ENCODE assay signal across 1 cellular context in the genomic region with DNA sequence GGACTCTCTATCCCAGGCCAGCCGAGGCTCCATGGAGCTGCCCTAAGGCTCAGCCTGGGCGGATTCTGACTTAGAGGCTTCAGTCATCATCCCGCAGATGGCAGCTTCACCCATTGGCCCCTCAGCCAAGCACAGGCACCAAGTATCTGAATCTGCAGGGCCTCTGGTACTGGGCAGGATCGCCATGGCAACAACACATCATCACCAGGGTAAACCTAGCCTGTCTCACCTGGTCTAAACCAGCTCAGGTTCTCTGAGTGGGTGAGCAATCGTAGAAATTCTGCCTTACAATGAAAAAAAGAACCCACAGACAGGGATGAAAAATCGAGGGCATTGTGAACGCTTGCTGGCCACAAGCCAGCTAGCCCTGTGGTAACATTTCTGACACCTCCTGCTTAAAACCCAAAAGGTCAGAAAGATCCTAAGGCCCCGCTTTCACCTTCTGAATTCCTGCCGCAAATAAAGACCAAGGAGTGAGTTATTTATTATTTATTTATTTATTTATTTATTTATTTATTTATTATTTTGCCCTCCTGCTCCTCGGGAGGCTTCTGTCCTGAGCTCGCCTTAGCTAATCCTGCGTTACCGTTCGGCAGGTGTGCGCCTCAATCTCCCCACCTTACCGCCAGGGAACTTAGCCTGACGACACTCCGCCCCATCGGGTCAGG.
TF ChIP-seq lines count a peak whose summit lies in the region.

No MANE protein-coding gene starts in this region.

TF ChIP-seq in HCT116, 20 proteins besides CTCF, POLR2A, EP300 and RAD21 (continued from another document):
- TF ChIP-seq, protein P1, sequence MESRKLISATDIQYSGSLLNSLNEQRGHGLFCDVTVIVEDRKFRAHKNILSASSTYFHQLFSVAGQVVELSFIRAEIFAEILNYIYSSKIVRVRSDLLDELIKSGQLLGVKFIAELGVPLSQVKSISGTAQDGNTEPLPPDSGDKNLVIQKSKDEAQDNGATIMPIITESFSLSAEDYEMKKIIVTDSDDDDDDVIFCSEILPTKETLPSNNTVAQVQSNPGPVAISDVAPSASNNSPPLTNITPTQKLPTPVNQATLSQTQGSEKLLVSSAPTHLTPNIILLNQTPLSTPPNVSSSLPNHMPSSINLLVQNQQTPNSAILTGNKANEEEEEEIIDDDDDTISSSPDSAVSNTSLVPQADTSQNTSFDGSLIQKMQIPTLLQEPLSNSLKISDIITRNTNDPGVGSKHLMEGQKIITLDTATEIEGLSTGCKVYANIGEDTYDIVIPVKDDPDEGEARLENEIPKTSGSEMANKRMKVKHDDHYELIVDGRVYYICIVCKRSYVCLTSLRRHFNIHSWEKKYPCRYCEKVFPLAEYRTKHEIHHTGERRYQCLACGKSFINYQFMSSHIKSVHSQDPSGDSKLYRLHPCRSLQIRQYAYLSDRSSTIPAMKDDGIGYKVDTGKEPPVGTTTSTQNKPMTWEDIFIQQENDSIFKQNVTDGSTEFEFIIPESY (IDR thresholded peaks at IDR 0.05; ENCODE audit: extremely low read depth, insufficient replicate concordance, low read length) = no peak
- no peak for TF ChIP-seq ZFX (IDR thresholded peaks at IDR 0.05)
- TF ChIP-seq EGR1 (IDR thresholded peaks at IDR 0.05; ENCODE audit: low read depth) = no peak
- no peak for TF ChIP-seq YY1 (IDR thresholded peaks at IDR 0.05; ENCODE audit: extremely low read depth, insufficient replicate concordance, low read depth, low read length)
